Comparison of ENCODE assay signal across 1 cellular context in genomic region chr1:33170351-33171274, GRCh38.
TF ChIP-seq lines count a peak whose summit lies in the region.

No MANE protein-coding gene starts in this region.

TF ChIP-seq in H1, 55 proteins besides CTCF, POLR2A, EP300 and RAD21 (continued from another document):
- TF ChIP-seq NANOG (IDR thresholded peaks at IDR 0.05; ENCODE audit: insufficient read depth, low read depth, low read length, poor library complexity, severe bottlenecking) = no peak
- TF ChIP-seq GABPA (IDR thresholded peaks at IDR 0.05; ENCODE audit: borderline replicate concordance, insufficient read depth, low read length) = no peak
- no peak for TF ChIP-seq RXRA (IDR thresholded peaks at IDR 0.05; ENCODE audit: insufficient read depth, low read depth, low read length)
- no peak for TF ChIP-seq KDM4A (IDR thresholded peaks at IDR 0.05; ENCODE audit: low read depth, low read length, severe bottlenecking)
- TF ChIP-seq POU5F1 (IDR thresholded peaks at IDR 0.05; ENCODE audit: low read depth, low read length) = no peak
- TF ChIP-seq CHD7 (IDR thresholded peaks at IDR 0.05; ENCODE audit: insufficient replicate concordance, low read length) = no peak
